Comparison of ENCODE assay signal across 11 cellular contexts in genomic region chr16:165218-165538, GRCh38. TPM values are rescaled to one million over a fixed set of nuclear protein-coding genes. Genes with fewer than 3 reads are reported as not detected.
DNase-seq lines count a peak whose midpoint lies in the region; ATAC-seq and TF ChIP-seq lines count a peak whose summit lies in the region.
"Had no signal": no experiment of that assay in that cellular context is flagged by ENCODE, and none has a peak within 500 bp of the region (broad histone marks: within the 10 kb centered on the region; RNA-seq: fewer than 3 reads in every experiment).

No MANE protein-coding gene starts in this region.

- ATAC-seq in Right ventricle myocardium superior (ENCODE audit: poor library complexity) = no peak
- ATAC-seq in left ventricle myocardium superior = no peak
- ATAC-seq in stimulated activated naive B cell treated with anti-CD40 and anti-IgM and Interleukin-4, amounts not matched to agents 10 μg/mL and 1 μg/mL and 100 μg/mL, for 72 hours (replicated peaks) = no peak
- ATAC-seq in HG03095 (IDR thresholded peaks at IDR 0.05; ENCODE audit: unreplicated experiment) = no peak

- peak overlapping the region; percentile 44 for H3K4me3 ChIP-seq in fibroblast of villous mesenchyme (ENCODE audit: low read depth, low read length)
- H3K4me3 ChIP-seq: upper lobe of right lung had no signal

- H3K4me1 Mint-ChIP-seq in stimulated activated naive B cell treated with anti-CD40 and anti-IgM and Interleukin-4, amounts not matched to agents 10 μg/mL and 1 μg/mL and 100 μg/mL, for 72 hours = peaks cover 3 to 19% of the 10 kb centered on the region in 2 donors

- peak overlapping the region; percentile 39 to 78 for H3K4me3 Mint-ChIP-seq in stimulated activated naive B cell treated with anti-CD40 and anti-IgM and Interleukin-4, amounts not matched to agents 10 μg/mL and 1 μg/mL and 100 μg/mL, for 72 hours

- H3K36me3 Mint-ChIP-seq in stimulated activated naive B cell treated with anti-CD40 and anti-IgM and Interleukin-4, amounts not matched to agents 10 μg/mL and 1 μg/mL and 100 μg/mL, for 72 hours = no peaks in the 10 kb centered on the region

- intact Hi-C loops in Right ventricle myocardium superior (cut with DNase I) = no loop called here
- intact Hi-C loops in left ventricle myocardium superior (cut with micrococcal nuclease) = no loop called here

- no peaks in the 10 kb centered on the region for H3K9me3 Mint-ChIP-seq in stimulated activated naive B cell treated with anti-CD40 and anti-IgM and Interleukin-4, amounts not matched to agents 10 μg/mL and 1 μg/mL and 100 μg/mL, for 72 hours

- TF ChIP-seq CTCF in fibroblast of villous mesenchyme (IDR thresholded peaks at IDR 0.05; ENCODE audit: insufficient read depth, low read depth, low read length) = no peak

- no peak overlapping the region for H3K27ac Mint-ChIP-seq in stimulated activated naive B cell treated with anti-CD40 and anti-IgM and Interleukin-4, amounts not matched to agents 10 μg/mL and 1 μg/mL and 100 μg/mL, for 72 hours

- DNase-seq in Right ventricle myocardium superior (peak; percentile 34), left ventricle myocardium superior (no peak), fibroblast of villous mesenchyme (ENCODE audit: low read depth) (no peak), NCI-H748 (lab: John Stamatoyannopoulos, UW; ENCODE audit: unreplicated experiment) (no peak)
- DNase-seq in stimulated activated naive B cell treated with anti-CD40 and anti-IgM and Interleukin-4, amounts not matched to agents 10 μg/mL and 1 μg/mL and 100 μg/mL, for 72 hours = no peak
- DNase-seq: activated CD8-positive, alpha-beta memory T cell treated with anti-CD3 and anti-CD28 coated beads for 24 hours; MM.1S; upper lobe of right lung had no signal

- peaks cover 45 to 67% of the 10 kb centered on the region in 2 donors for H3K27me3 Mint-ChIP-seq in stimulated activated naive B cell treated with anti-CD40 and anti-IgM and Interleukin-4, amounts not matched to agents 10 μg/mL and 1 μg/mL and 100 μg/mL, for 72 hours

RNA-seq across cellular contexts. Expression of gene HBM, which starts 0.6 kb away (rescaled TPM):
- total RNA-seq in Right ventricle myocardium superior (not detected), left ventricle myocardium superior (not detected), fibroblast of villous mesenchyme (not detected in 2 replicates)
- total RNA-seq: kidney epithelial cell, upper lobe of right lung had no signal

RNA-seq across cellular contexts. Expression of gene HBA2, which starts 7.5 kb away (rescaled TPM):
- total RNA-seq in Right ventricle myocardium superior (64.7 TPM), left ventricle myocardium superior (37.2 TPM), fibroblast of villous mesenchyme (not detected in 2 replicates)
- total RNA-seq: kidney epithelial cell had no signal

RNA-seq across cellular contexts. Expression of gene HBA1, which starts 11.3 kb away (rescaled TPM):
- 110 TPM for total RNA-seq in Right ventricle myocardium superior
- 48.9 TPM for total RNA-seq in left ventricle myocardium superior
- not detected in 2 replicates for total RNA-seq in fibroblast of villous mesenchyme
- total RNA-seq: kidney epithelial cell had no signal

RNA-seq across cellular contexts. Expression of gene HBZ, which starts 12.7 kb away (rescaled TPM):
- total RNA-seq in Right ventricle myocardium superior (not detected), left ventricle myocardium superior (not detected), fibroblast of villous mesenchyme (not detected in 2 replicates)
- total RNA-seq: cerebellum, kidney epithelial cell, upper lobe of right lung had no signal

RNA-seq across cellular contexts. Expression of gene HBQ1, which starts 15.1 kb away (rescaled TPM):
- total RNA-seq in Right ventricle myocardium superior = not detected
- total RNA-seq in left ventricle myocardium superior = not detected
- total RNA-seq in fibroblast of villous mesenchyme = not detected in 2 replicates
- total RNA-seq: upper lobe of right lung had no signal
